Comparison of ENCODE assay signal across 12 cellular contexts in genomic region chr2:25402477-25402876, GRCh38.
DNase-seq lines count a peak whose midpoint lies in the region; ATAC-seq and TF ChIP-seq lines count a peak whose summit lies in the region.
"Had no signal": no experiment of that assay in that cellular context is flagged by ENCODE, and none has a peak within 500 bp of the region (broad histone marks: within the 10 kb centered on the region; RNA-seq: fewer than 3 reads in every experiment).

No MANE protein-coding gene starts in this region.

- no peaks in the 10 kb centered on the region for H3K9me3 Mint-ChIP-seq in activated T-helper 1 cell treated with anti-CD3 and anti-CD28 coated beads, Interleukin-12 subunit alpha, Interleukin-12 subunit beta, Interleukin-2, Interleukin-4 antibody, amounts not matched to agents 30 ng/mL and 10 ng/mL and 1 ng/mL, durations not matched to agents 14 hours and 24 hours and 36 hours
- no peaks in the 10 kb centered on the region for H3K9me3 Mint-ChIP-seq in CD14-positive monocyte

- TF ChIP-seq EP300 in upper lobe of left lung (IDR thresholded peaks at IDR 0.05): no peak
- no peak for TF ChIP-seq EP300 in sigmoid colon (IDR thresholded peaks at IDR 0.05)

- H3K4me1 Mint-ChIP-seq in activated T-helper 1 cell treated with anti-CD3 and anti-CD28 coated beads, Interleukin-12 subunit alpha, Interleukin-12 subunit beta, Interleukin-2, Interleukin-4 antibody, amounts not matched to agents 30 ng/mL and 10 ng/mL and 1 ng/mL, durations not matched to agents 14 hours and 24 hours and 36 hours (ENCODE audit: low read depth): peaks cover 24% of the 10 kb centered on the region
- peaks cover 3% of the 10 kb centered on the region for H3K4me1 Mint-ChIP-seq in CD14-positive monocyte

- peak overlapping the region; percentile 45 for H3K27ac Mint-ChIP-seq in activated T-helper 1 cell treated with anti-CD3 and anti-CD28 coated beads, Interleukin-12 subunit alpha, Interleukin-12 subunit beta, Interleukin-2, Interleukin-4 antibody, amounts not matched to agents 30 ng/mL and 10 ng/mL and 1 ng/mL, durations not matched to agents 14 hours and 24 hours and 36 hours
- H3K27ac Mint-ChIP-seq in CD14-positive monocyte: peak overlapping the region in 1 of 7 donors; percentile 1

- TF ChIP-seq POLR2A in upper lobe of left lung (IDR thresholded peaks at IDR 0.05) (no peak), sigmoid colon (IDR thresholded peaks at IDR 0.05) (no peak)

- H3K27ac ChIP-seq in upper lobe of left lung (no peak overlapping the region), sigmoid colon (no peak overlapping the region)
- H3K27ac ChIP-seq: parathyroid adenoma had no signal

- H3K27me3 ChIP-seq in upper lobe of left lung (no peaks in the 10 kb centered on the region), sigmoid colon (no peaks in the 10 kb centered on the region)

- DNase-seq in GM13976 (ENCODE audit: low spot score) (peak; percentile 58), CD14-positive monocyte (ENCODE audit: low spot score) (no peak), upper lobe of left lung (no peak), sigmoid colon (no peak), NOMO-1 treated with dmso at 0.1 percent for 144 hours (lab: John Stamatoyannopoulos, UW; ENCODE audit: unreplicated experiment) (no peak)
- no peak for DNase-seq in activated T-helper 1 cell treated with anti-CD3 and anti-CD28 coated beads, Interleukin-12 subunit alpha, Interleukin-12 subunit beta, Interleukin-2, Interleukin-4 antibody, amounts not matched to agents 30 ng/mL and 10 ng/mL and 1 ng/mL, durations not matched to agents 14 hours and 24 hours and 36 hours (ENCODE audit: low spot score)
- DNase-seq: DND-41; NCI-H526; stimulated activated CD8-positive, alpha-beta memory T cell treated with anti-CD3 and anti-CD28 coated beads, Interleukin-4, amount 100 ng/mL, for 48 hours had no signal

- H3K4me3 Mint-ChIP-seq in activated T-helper 1 cell treated with anti-CD3 and anti-CD28 coated beads, Interleukin-12 subunit alpha, Interleukin-12 subunit beta, Interleukin-2, Interleukin-4 antibody, amounts not matched to agents 30 ng/mL and 10 ng/mL and 1 ng/mL, durations not matched to agents 14 hours and 24 hours and 36 hours: peak overlapping the region; percentile 41
- no peak overlapping the region for H3K4me3 Mint-ChIP-seq in CD14-positive monocyte

- H3K4me1 ChIP-seq in upper lobe of left lung (no peaks in the 10 kb centered on the region), sigmoid colon (no peaks in the 10 kb centered on the region)

- in situ Hi-C loops in GM13976 (cut with MboI; ENCODE audit: low sequenced_read_pairs, unreplicated experiment): no loop called here

- H3K9me3 ChIP-seq in upper lobe of left lung: no peaks in the 10 kb centered on the region
- no peaks in the 10 kb centered on the region for H3K9me3 ChIP-seq in sigmoid colon

- H3K36me3 Mint-ChIP-seq in activated T-helper 1 cell treated with anti-CD3 and anti-CD28 coated beads, Interleukin-12 subunit alpha, Interleukin-12 subunit beta, Interleukin-2, Interleukin-4 antibody, amounts not matched to agents 30 ng/mL and 10 ng/mL and 1 ng/mL, durations not matched to agents 14 hours and 24 hours and 36 hours (ENCODE audit: low read depth): peaks cover 1% of the 10 kb centered on the region
- H3K36me3 Mint-ChIP-seq in CD14-positive monocyte: no peaks in the 10 kb centered on the region

- H3K36me3 ChIP-seq in upper lobe of left lung (no peaks in the 10 kb centered on the region), sigmoid colon (no peaks in the 10 kb centered on the region)

- no peak overlapping the region for H3K4me3 ChIP-seq in upper lobe of left lung
- H3K4me3 ChIP-seq in sigmoid colon: no peak overlapping the region

- TF ChIP-seq CTCF in GM13976 (IDR thresholded peaks at IDR 0.05; ENCODE audit: borderline replicate concordance, control extremely low read depth, extremely low read depth, insufficient read depth, missing control alignments) (no peak), CD14-positive monocyte (IDR thresholded peaks at IDR 0.05) (no peak), upper lobe of left lung (IDR thresholded peaks at IDR 0.05) (no peak), sigmoid colon (IDR thresholded peaks at IDR 0.05) (no peak)

- ATAC-seq in GM19397 (IDR thresholded peaks at IDR 0.05; ENCODE audit: unreplicated experiment) (peak; percentile 56), HG03108 (IDR thresholded peaks at IDR 0.05; ENCODE audit: unreplicated experiment) (peak; percentile 51), upper lobe of left lung (ENCODE audit: low FRiP score in 2 of 2) (no peak)

- 74 to 90% methylated on average over 3 of the region's 3 CpGs for WGBS in upper lobe of left lung, 2 donors
- WGBS in sigmoid colon, 2 donors: 50 to 82% methylated on average over 3 of the region's 3 CpGs

- intact Hi-C loops in activated T-helper 1 cell treated with anti-CD3 and anti-CD28 coated beads, Interleukin-12 subunit alpha, Interleukin-12 subunit beta, Interleukin-2, Interleukin-4 antibody, amounts not matched to agents 30 ng/mL and 10 ng/mL and 1 ng/mL, durations not matched to agents 14 hours and 24 hours and 36 hours (cut with micrococcal nuclease): no loop called here
- intact Hi-C loops in CD14-positive monocyte (cut with micrococcal nuclease): no loop called here
- intact Hi-C loops in sigmoid colon (cut with DNase I): no loop called here

- H3K27me3 Mint-ChIP-seq in activated T-helper 1 cell treated with anti-CD3 and anti-CD28 coated beads, Interleukin-12 subunit alpha, Interleukin-12 subunit beta, Interleukin-2, Interleukin-4 antibody, amounts not matched to agents 30 ng/mL and 10 ng/mL and 1 ng/mL, durations not matched to agents 14 hours and 24 hours and 36 hours (ENCODE audit: insufficient read depth): no peaks in the 10 kb centered on the region
- H3K27me3 Mint-ChIP-seq in CD14-positive monocyte (ENCODE audit: low read depth in 3 of 3): peaks cover 0 to 4% (median 1%) of the 10 kb centered on the region in 3 donors

Comparison
In these comparisons a context has a peak if more than half of its experiments do, and no peak if none do; other contexts are left out.
1. ATAC-seq: peak in GM19397 (single experiment) and HG03108 (single experiment); none in upper lobe of left lung (0 of 2).